In genomic region chr3:58164199-58164879, GRCh38 we compare ENCODE assay signal across 1 cellular context.
TF ChIP-seq lines count a peak whose summit lies in the region.

No MANE protein-coding gene starts in this region.

TF ChIP-seq in H1, 55 proteins besides CTCF, POLR2A, EP300 and RAD21:
- TF ChIP-seq GABPA (IDR thresholded peaks at IDR 0.05; ENCODE audit: borderline replicate concordance, insufficient read depth, low read length) (no peak), MAFK (IDR thresholded peaks at IDR 0.05; ENCODE audit: low read depth, low read length) (no peak), JUN (IDR thresholded peaks at IDR 0.05; ENCODE audit: low read depth, low read length) (no peak), BACH1 (IDR thresholded peaks at IDR 0.05; ENCODE audit: low read length) (no peak), TBP (IDR thresholded peaks at IDR 0.05; ENCODE audit: low read depth, low read length) (no peak), CHD7 (IDR thresholded peaks at IDR 0.05; ENCODE audit: insufficient replicate concordance, low read length) (no peak), BRCA1 (IDR thresholded peaks at IDR 0.05; ENCODE audit: low read depth, low read length) (no peak), PHF8 (conservative IDR thresholded peaks at IDR 0.05; ENCODE audit: low read depth, low read length) (no peak), EGR1 (IDR thresholded peaks at IDR 0.05; ENCODE audit: borderline replicate concordance, low read depth, low read length) (no peak), SRF (IDR thresholded peaks at IDR 0.05; ENCODE audit: low read depth, low read length) (no peak), CEBPB (IDR thresholded peaks at IDR 0.05; ENCODE audit: low read depth, low read length) (no peak), KDM5A (IDR thresholded peaks at IDR 0.05; ENCODE audit: low read length) (no peak), SAP30 (IDR thresholded peaks at IDR 0.05; ENCODE audit: insufficient read depth, insufficient replicate concordance, low read length) (no peak)
